In the genomic region with DNA sequence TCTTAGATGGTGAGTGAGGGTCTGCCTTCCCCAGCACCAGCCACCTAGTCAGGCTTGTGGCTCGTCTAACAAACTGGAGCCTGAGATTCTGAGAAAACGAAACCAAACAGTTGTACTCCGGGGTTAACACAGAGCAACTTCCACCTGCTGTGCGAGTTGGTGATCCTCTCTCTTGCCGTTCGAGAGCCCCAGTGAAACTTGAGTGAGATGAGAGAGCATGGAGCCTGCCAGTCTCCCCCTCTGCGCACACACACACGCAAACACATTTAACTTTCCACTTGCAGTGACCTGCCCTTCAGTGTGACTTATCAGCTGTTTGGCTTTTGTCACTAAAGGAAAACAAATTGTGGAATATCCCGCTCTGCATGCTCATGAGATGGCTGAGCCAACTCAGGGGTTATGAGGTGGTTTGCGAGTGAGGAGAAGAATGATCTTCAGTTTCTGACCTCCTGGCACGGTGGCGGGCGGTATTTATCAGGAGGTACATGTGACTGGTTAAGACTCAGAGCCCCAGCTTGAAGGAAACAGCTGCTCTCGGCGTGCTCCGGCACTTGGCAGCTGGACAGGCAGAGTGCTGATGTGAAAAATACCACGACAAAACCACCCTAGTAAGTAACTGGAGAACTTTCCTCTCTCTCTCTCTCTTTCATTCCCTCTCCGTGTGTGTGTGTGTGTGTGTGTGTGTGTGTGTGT, we compare ENCODE assay signal across 8 cellular contexts. TPM values are rescaled to one million over a fixed set of nuclear protein-coding genes. Genes with fewer than 3 reads are reported as not detected.
DNase-seq lines count a peak whose midpoint lies in the region; ATAC-seq and TF ChIP-seq lines count a peak whose summit lies in the region.

A gene with protein sequence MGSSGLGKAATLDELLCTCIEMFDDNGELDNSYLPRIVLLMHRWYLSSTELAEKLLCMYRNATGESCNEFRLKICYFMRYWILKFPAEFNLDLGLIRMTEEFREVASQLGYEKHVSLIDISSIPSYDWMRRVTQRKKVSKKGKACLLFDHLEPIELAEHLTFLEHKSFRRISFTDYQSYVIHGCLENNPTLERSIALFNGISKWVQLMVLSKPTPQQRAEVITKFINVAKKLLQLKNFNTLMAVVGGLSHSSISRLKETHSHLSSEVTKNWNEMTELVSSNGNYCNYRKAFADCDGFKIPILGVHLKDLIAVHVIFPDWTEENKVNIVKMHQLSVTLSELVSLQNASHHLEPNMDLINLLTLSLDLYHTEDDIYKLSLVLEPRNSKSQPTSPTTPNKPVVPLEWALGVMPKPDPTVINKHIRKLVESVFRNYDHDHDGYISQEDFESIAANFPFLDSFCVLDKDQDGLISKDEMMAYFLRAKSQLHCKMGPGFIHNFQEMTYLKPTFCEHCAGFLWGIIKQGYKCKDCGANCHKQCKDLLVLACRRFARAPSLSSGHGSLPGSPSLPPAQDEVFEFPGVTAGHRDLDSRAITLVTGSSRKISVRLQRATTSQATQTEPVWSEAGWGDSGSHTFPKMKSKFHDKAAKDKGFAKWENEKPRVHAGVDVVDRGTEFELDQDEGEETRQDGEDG (plus strand): TSS at position 550 of the 693 bp plus-strand sequence. CDS start 38,488 bp downstream, outside the sequence.

- H4K20me1 ChIP-seq in OCI-LY7 (ENCODE audit: insufficient read depth, low read length): no peaks in the 10 kb centered on the region

- CTCF ChIA-PET in CD8-positive, alpha-beta T cell (lab: Charles Lee): interaction anchor here (0.8 to 3.2 kb wide), 16 partner anchors 9 to 124 kb away, joined by 3 to 13 read pairs (median 4); a partner anchor contains a TSS
- CTCF ChIA-PET in OCI-LY7 (lab: Charles Lee; ENCODE audit: unreplicated experiment): interaction anchor here (0.5 to 1.3 kb wide), 3 partner anchors 99 to 123 kb away, joined by 3 to 7 read pairs (median 3); a partner anchor contains a TSS

- H3K4me2 ChIP-seq in OCI-LY7 (ENCODE audit: low read length): peak within 1 kb of the TSS; percentile 81

- no TSS peak for BruUV-seq in OCI-LY7 (replicated peaks; lab: Mats Ljungman, UMichigan)

- no peaks in the 10 kb centered on the region for H3K79me2 ChIP-seq in OCI-LY7 (ENCODE audit: insufficient read depth, low read depth, low read length)

- POLR2A ChIA-PET in CD8-positive, alpha-beta T cell (lab: Charles Lee): interaction anchor here (2.9 kb wide), 1 partner anchor 123 kb away, joined by 14 read pairs; a partner anchor contains a TSS
- POLR2A ChIA-PET in OCI-LY7 (lab: Charles Lee): interaction anchor here (0.6 to 1.8 kb wide), 5 partner anchors 44 to 1368 kb away, joined by 3 to 12 read pairs (median 3); a partner anchor contains a TSS

- peak; percentile 76 for ATAC-seq in CD8-positive, alpha-beta T cell
- ATAC-seq in GM19438 (IDR thresholded peaks at IDR 0.05; ENCODE audit: low read depth, unreplicated experiment) (peak; percentile 49), HG03565 (IDR thresholded peaks at IDR 0.05; ENCODE audit: unreplicated experiment) (peak; percentile 47)

- H3K27me3 ChIP-seq in CD8-positive, alpha-beta T cell (ENCODE audit: insufficient read depth, low read length): no peaks in the 10 kb centered on the region
- no peaks in the 10 kb centered on the region for H3K27me3 ChIP-seq in esophagus squamous epithelium

- peak in 1 of 4 donors; percentile 65 for TF ChIP-seq POLR2A in esophagus squamous epithelium (IDR thresholded peaks at IDR 0.05)

- peak within 1 kb of the TSS; percentile 98 for H3K4me3 Mint-ChIP-seq in CD8-positive, alpha-beta T cell

- H3K9me2 ChIP-seq in OCI-LY7 (ENCODE audit: insufficient read depth, low read length): no peaks in the 10 kb centered on the region

- H3K27ac ChIP-seq in CD8-positive, alpha-beta T cell (ENCODE audit: low read depth, low read length): peak within 1 kb of the TSS; percentile 88
- H3K27ac ChIP-seq in OCI-LY7 (ENCODE audit: low read depth, low read length, poor library complexity, severe bottlenecking) (peak within 1 kb of the TSS; percentile 80), esophagus squamous epithelium (peak within 1 kb of the TSS; percentile 77 to 94 (median 92))

- 0% methylated on average over 16 to 18 of the region's 18 CpGs for WGBS in esophagus squamous epithelium, 2 donors

- no peak for TF ChIP-seq CTCF in CD8-positive, alpha-beta T cell (IDR thresholded peaks at IDR 0.05)
- no peak for TF ChIP-seq CTCF in OCI-LY7 (conservative IDR thresholded peaks at IDR 0.05; ENCODE audit: low read length)
- TF ChIP-seq CTCF in esophagus squamous epithelium (IDR thresholded peaks at IDR 0.05): no peak

- peaks cover 25% of the 10 kb centered on the region for H3K4me1 Mint-ChIP-seq in CD8-positive, alpha-beta T cell (ENCODE audit: low read depth)

- peak within 1 kb of the TSS; percentile 98 for H3K27ac Mint-ChIP-seq in CD8-positive, alpha-beta T cell

- H3K4me1 ChIP-seq in CD8-positive, alpha-beta T cell (ENCODE audit: insufficient read depth, low read length): peaks cover 21% of the 10 kb centered on the region
- H3K4me1 ChIP-seq in OCI-LY7 (ENCODE audit: insufficient read depth, low read length, poor library complexity, severe bottlenecking) (peaks cover 36% of the 10 kb centered on the region), esophagus squamous epithelium (peaks cover 0 to 25% (median 0%) of the 10 kb centered on the region in 3 donors)

- H2AFZ ChIP-seq in OCI-LY7 (ENCODE audit: low read length): peak within 1 kb of the TSS; percentile 96

- H3K4me3 ChIP-seq in CD8-positive, alpha-beta T cell (ENCODE audit: low read depth, low read length): peak within 1 kb of the TSS; percentile 70
- H3K4me3 ChIP-seq in OCI-LY7 (ENCODE audit: low read depth, low read length, poor library complexity, severe bottlenecking) (peak within 1 kb of the TSS; percentile 72), esophagus squamous epithelium (peak within 1 kb of the TSS; percentile 50 to 82 (median 70))

- intact Hi-C loops in CD8-positive, alpha-beta T cell (cut with DNase I, micrococcal nuclease): loop anchor here (1.0 to 10.0 kb wide), 9 partner anchors 106 to 1311 kb away; a partner anchor contains a TSS
- intact Hi-C loops in OCI-LY7 (cut with micrococcal nuclease; ENCODE audit: unreplicated experiment) (loop anchor here (1.0 to 5.0 kb wide), 2 partner anchors 107 to 121 kb away; a partner anchor contains a TSS), esophagus squamous epithelium (cut with DNase I) (no loop called here)

- H3K27me3 Mint-ChIP-seq in CD8-positive, alpha-beta T cell (ENCODE audit: low read depth): no peaks in the 10 kb centered on the region

- no peaks in the 10 kb centered on the region for H3K36me3 ChIP-seq in CD8-positive, alpha-beta T cell (ENCODE audit: insufficient read depth, low read length)
- no peaks in the 10 kb centered on the region for H3K36me3 ChIP-seq in OCI-LY7 (ENCODE audit: insufficient read depth, low read length)
- H3K36me3 ChIP-seq in esophagus squamous epithelium: no peaks in the 10 kb centered on the region

- no peaks in the 10 kb centered on the region for H3K9me3 Mint-ChIP-seq in CD8-positive, alpha-beta T cell

- peak; percentile 28 to 77 (median 55) for DNase-seq in CD8-positive, alpha-beta T cell
- DNase-seq in OCI-LY7 (ENCODE audit: low spot score) (peak; percentile 81), esophagus squamous epithelium (lab: John Stamatoyannopoulos, UW) (peak; percentile 60), myocyte (ENCODE audit: low read depth) (peak; percentile 99)
- DNase-seq in activated T-cell treated with anti-CD3 and anti-CD28 coated beads, Interleukin-2, amount 50 U/mL, for 48 hours: peak; percentile 73 to 76
- peak; percentile 42 to 47 for DNase-seq in stimulated activated CD8-positive, alpha-beta memory T cell treated with anti-CD3 and anti-CD28 coated beads, Interleukin-7, amount 100 ng/mL, for 4 hours (ENCODE audit: low read depth in 2 of 2)

- H3K9me3 ChIP-seq in CD8-positive, alpha-beta T cell (ENCODE audit: low read length): no peaks in the 10 kb centered on the region
- H3K9me3 ChIP-seq in OCI-LY7 (ENCODE audit: low read length) (no peaks in the 10 kb centered on the region), esophagus squamous epithelium (no peaks in the 10 kb centered on the region)

- H3K36me3 Mint-ChIP-seq in CD8-positive, alpha-beta T cell: peaks cover 8% of the 10 kb centered on the region

RNA-seq across cellular contexts. Expression of the gene that starts here (rescaled TPM):
- 1 to 10 TPM; 2.8 to 4.1 TPM for total RNA-seq in CD8-positive, alpha-beta T cell
- 5.1 and 5.3 TPM in 2 replicates for total RNA-seq in OCI-LY7 (2014; rRNA removed; shearing (Covaris generic))
- total RNA-seq in OCI-LY7 (2022) (8.7 and 11.2 TPM in 2 replicates), esophagus squamous epithelium (10 to 100 TPM in 1 of 4 donors, 1 to 10 TPM in 2, under 1 TPM in 1; 0.53 to 10.2 (median 5.3) TPM), myocyte (5.2 and 7.8 TPM in 2 replicates)
- 2.3 TPM for polyA plus RNA-seq in myocyte (2012)

Comparison
In these comparisons a context has a peak if more than half of its experiments do, and no peak if none do; other contexts are left out.
1. Peak in every context shown above with its lines: DNase-seq, ATAC-seq, H3K4me3 ChIP-seq and H3K27ac ChIP-seq.
2. DNase-seq: peak in every context shown above with its lines; median percentile 99 in myocyte; 81 in OCI-LY7; 74 in activated T-cell treated with anti-CD3 and anti-CD28 coated beads, Interleukin-2, amount 50 U/mL, for 48 hours; 60 in esophagus squamous epithelium; 55 in CD8-positive, alpha-beta T cell; 44 in stimulated activated CD8-positive, alpha-beta memory T cell treated with anti-CD3 and anti-CD28 coated beads, Interleukin-7, amount 100 ng/mL, for 4 hours.